Comparison of ENCODE assay signal across 1 cellular context in genomic region chr16:29815793-29816693, GRCh38.
TF ChIP-seq lines count a peak whose summit lies in the region.

Gene PAGR1, plus strand, starts transcription at chr16:29816152. Its CDS starts 374 bp downstream, at chr16:29816526.

TF ChIP-seq in WTC11, 78 proteins besides CTCF, POLR2A, EP300 and RAD21 (continued from another document):
- TF ChIP-seq FOXP4 (CRISPR knock-in tag; IDR thresholded peaks at IDR 0.05) = peak; percentile 69
- TF ChIP-seq ZNF416 (CRISPR knock-in tag; IDR thresholded peaks at IDR 0.05) = 0 out of 2 replicates have a peak, but pooled peaks have one; percentile 5
- TF ChIP-seq ZNF425 (CRISPR knock-in tag; conservative IDR thresholded peaks at IDR 0.05) = no peak
- no peak for TF ChIP-seq GRHL2 (CRISPR knock-in tag; IDR thresholded peaks at IDR 0.05; ENCODE audit: insufficient replicate concordance, severe bottlenecking)
- no peak for TF ChIP-seq ARID4B (CRISPR knock-in tag; IDR thresholded peaks at IDR 0.05; ENCODE audit: borderline replicate concordance)
- TF ChIP-seq ZNF317 (CRISPR knock-in tag; IDR thresholded peaks at IDR 0.05; ENCODE audit: borderline replicate concordance, low read depth) = no peak
- TF ChIP-seq MAX (CRISPR knock-in tag; IDR thresholded peaks at IDR 0.05) = peak; percentile 85
- TF ChIP-seq ZNF396 (CRISPR knock-in tag; IDR thresholded peaks at IDR 0.05; ENCODE audit: borderline replicate concordance) = no peak
- no peak for TF ChIP-seq E2F4 (CRISPR knock-in tag; IDR thresholded peaks at IDR 0.05; ENCODE audit: borderline replicate concordance, low read depth)
- TF ChIP-seq, protein P1, sequence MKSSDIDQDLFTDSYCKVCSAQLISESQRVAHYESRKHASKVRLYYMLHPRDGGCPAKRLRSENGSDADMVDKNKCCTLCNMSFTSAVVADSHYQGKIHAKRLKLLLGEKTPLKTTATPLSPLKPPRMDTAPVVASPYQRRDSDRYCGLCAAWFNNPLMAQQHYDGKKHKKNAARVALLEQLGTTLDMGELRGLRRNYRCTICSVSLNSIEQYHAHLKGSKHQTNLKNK (CRISPR knock-in tag; IDR thresholded peaks at IDR 0.05) = no peak
- no peak for TF ChIP-seq IRF2 (CRISPR knock-in tag; IDR thresholded peaks at IDR 0.05; ENCODE audit: borderline replicate concordance, low read depth)
- TF ChIP-seq ZNF423 (CRISPR knock-in tag; IDR thresholded peaks at IDR 0.05) = 0 out of 2 replicates have a peak, but pooled peaks have one; percentile 28
- no peak for TF ChIP-seq ZNF671 (CRISPR knock-in tag; IDR thresholded peaks at IDR 0.05)
- TF ChIP-seq GTF2I (CRISPR knock-in tag; conservative IDR thresholded peaks at IDR 0.05) = peak; percentile 49; the same call in 1 of the 2 replicates
- no peak for TF ChIP-seq HMGA2 (CRISPR knock-in tag; IDR thresholded peaks at IDR 0.05)
- no peak for TF ChIP-seq JUN (CRISPR knock-in tag; IDR thresholded peaks at IDR 0.05)
- no peak for TF ChIP-seq SMAD4 (CRISPR knock-in tag; IDR thresholded peaks at IDR 0.05)
- no peak for TF ChIP-seq ZNF532 (CRISPR knock-in tag; IDR thresholded peaks at IDR 0.05; ENCODE audit: borderline replicate concordance)
